Comparison of ENCODE assay signal across 26 cellular contexts in genomic region chr2:205013586-205013985, GRCh38.
"Had no signal": no experiment of that assay in that cellular context is flagged by ENCODE, and none has a peak within 500 bp of the region (broad histone marks: within the 10 kb centered on the region; RNA-seq: fewer than 3 reads in every experiment).

No MANE protein-coding gene starts in this region.

- ATAC-seq: stimulated activated effector memory CD8-positive, alpha-beta T cell treated with anti-CD3 and anti-CD28 coated beads, Interleukin-12 subunit alpha, Interleukin-12 subunit beta, amount 100 ng/mL, for 72 hours; stimulated activated memory B cell treated with anti-CD40 and anti-IgM and Interleukin-4, amounts not matched to agents 10 μg/mL and 1 μg/mL and 100 μg/mL, for 72 hours; stimulated activated naive B cell treated with anti-CD40 and anti-IgM and Interleukin-4, amounts not matched to agents 10 μg/mL and 1 μg/mL and 100 μg/mL, for 72 hours; stimulated activated naive CD8-positive, alpha-beta T cell treated with anti-CD3 and anti-CD28 coated beads, Interleukin-15, amount 100 ng/mL, for 72 hours; stimulated activated naive CD8-positive, alpha-beta T cell treated with anti-CD3 and anti-CD28 coated beads, Interleukin-15, Interleukin-2, amounts not matched to agents 100 U/mL and 50 U/mL, for 24 hours; upper lobe of right lung had no signal

- H3K4me3 ChIP-seq: stomach, suprapubic skin, testis, thoracic aorta, thyroid gland, tibial artery, tibial nerve, transverse colon, upper lobe of left lung, upper lobe of right lung, uterus, vagina had no signal

- H3K27me3 ChIP-seq: stomach, suprapubic skin, testis, thyroid gland, tibial artery, tibial nerve, transverse colon, upper lobe of left lung, upper lobe of right lung, uterus, vagina had no signal

- H3K27ac ChIP-seq: stomach, suprapubic skin, testis, thoracic aorta, thyroid gland, tibial artery, tibial nerve, transverse colon, upper lobe of left lung, upper lobe of right lung, vagina had no signal

- H3K4me1 ChIP-seq: suprapubic skin, testis, thyroid gland, tibial artery, upper lobe of left lung, upper lobe of right lung, uterus, vagina had no signal

- DNase-seq: stimulated activated CD4-positive, alpha-beta T cell treated with anti-CD3 and anti-CD28 coated beads, Interleukin-2, amount 100 ng/mL, for 48 hours; stimulated activated CD4-positive, alpha-beta T cell treated with anti-CD3 and anti-CD28 coated beads, Interleukin-4, amount 100 ng/mL, for 1 hour; stimulated activated CD4-positive, alpha-beta T cell treated with anti-CD3 and anti-CD28 coated beads, Interleukin-4, amount 100 ng/mL, for 24 hours; stimulated activated CD4-positive, alpha-beta T cell treated with anti-CD3 and anti-CD28 coated beads, Interleukin-4, amount 100 ng/mL, for 4 hours; stimulated activated CD8-positive, alpha-beta memory T cell treated with anti-CD3 and anti-CD28 coated beads, Interleukin-4, amount 100 ng/mL, for 48 hours; stimulated activated naive B cell treated with anti-CD40 and anti-IgM and Interleukin-4, amounts not matched to agents 10 μg/mL and 1 μg/mL and 100 μg/mL, for 72 hours; stimulated activated naive CD4-positive, alpha-beta T cell; stimulated activated naive CD4-positive, alpha-beta T cell treated with Interleukin-2 at 50 U/mL for 16 hours; stimulated activated naive CD8-positive, alpha-beta T cell treated with anti-CD3 and anti-CD28 coated beads, Interleukin-15, amount 100 ng/mL, for 72 hours; stimulated activated naive CD8-positive, alpha-beta T cell treated with anti-CD3 and anti-CD28 coated beads, Interleukin-15, Interleukin-2, amounts not matched to agents 100 U/mL and 50 U/mL, for 24 hours; stomach; testis; thyroid gland; tibial artery; transverse colon; trophoblast cell; upper lobe of left lung; upper lobe of right lung had no signal

- H3K9me3 ChIP-seq: stomach, suprapubic skin, testis, thoracic aorta, thyroid gland, tibial artery, tibial nerve, transverse colon, upper lobe of left lung, upper lobe of right lung, uterus, vagina had no signal

- H3K36me3 ChIP-seq: stomach, suprapubic skin, thoracic aorta, thyroid gland, tibial artery, tibial nerve, transverse colon, upper lobe of left lung, upper lobe of right lung, uterus, vagina had no signal

- FAIRE-seq: urothelium cell line had no signal
